In genomic region chr7:24820730-24821044, GRCh38 we compare ENCODE assay signal across 8 cellular contexts.
DNase-seq lines count a peak whose midpoint lies in the region; ATAC-seq and TF ChIP-seq lines count a peak whose summit lies in the region.

No MANE protein-coding gene starts in this region.

- H3K36me3 Mint-ChIP-seq in HFFc6 (ENCODE audit: low read depth) (peaks cover 54% of the 10 kb centered on the region), WTC11 (peaks cover 8% of the 10 kb centered on the region)

- H3K9ac ChIP-seq in SU-DHL-6 (ENCODE audit: low read length) (peak overlapping the region; percentile 54), neuronal stem cell (ENCODE audit: low read depth, low read length, poor library complexity) (no peak overlapping the region)

- no peak overlapping the region for H3K14ac ChIP-seq in neuronal stem cell (ENCODE audit: low read length)

- no peak overlapping the region for H2BK15ac ChIP-seq in neuronal stem cell (ENCODE audit: low read length)

- H2AK5ac ChIP-seq in neuronal stem cell (ENCODE audit: low read depth, low read length) = no peak overlapping the region

- peaks cover 1 to 11% of the 10 kb centered on the region in 2 donors for H3K4me1 ChIP-seq in neuronal stem cell (ENCODE audit: control insufficient read depth in 2 of 2, insufficient read depth in 1 of 2, low read depth in 1 of 2, low read length in 2 of 2)

- H2AFZ ChIP-seq in SU-DHL-6 (ENCODE audit: low read depth, low read length, severe bottlenecking) (peak overlapping the region; percentile 9), neuronal stem cell (ENCODE audit: low read length) (no peak overlapping the region)

- no peak overlapping the region for H2BK5ac ChIP-seq in neuronal stem cell (ENCODE audit: low read length)

- H3K79me2 ChIP-seq in SU-DHL-6 (ENCODE audit: insufficient read depth, low read length) = peaks cover 17% of the 10 kb centered on the region

- no peak for ATAC-seq in GM18907 (IDR thresholded peaks at IDR 0.05; ENCODE audit: unreplicated experiment)
- no peak for ATAC-seq in WTC11

- peak overlapping the region; percentile 71 for H3K4me3 Mint-ChIP-seq in HFFc6
- no peak overlapping the region for H3K4me3 Mint-ChIP-seq in WTC11

- H3K36me3 ChIP-seq in SU-DHL-6 (ENCODE audit: low read length) = peaks cover 31% of the 10 kb centered on the region; the same call in 1 of the 2 replicates
- H3K36me3 ChIP-seq in neuronal stem cell (replicated peaks in 1 of 2; ENCODE audit: control insufficient read depth in 2 of 2, insufficient read depth in 2 of 2, low read length in 2 of 2) = peaks cover 0 to 78% of the 10 kb centered on the region in 2 donors

- peak; percentile 66 for DNase-seq in AG20443 (ENCODE audit: low spot score)
- DNase-seq in HFFc6 = peak; percentile 92
- peak; percentile 86 for DNase-seq in kidney glomerular epithelial cell (lab: John Stamatoyannopoulos, UW)
- DNase-seq in WTC11 (ENCODE audit: low spot score) = no peak
- no peak for DNase-seq in neuronal stem cell (ENCODE audit: low spot score)
- no peak for DNase-seq in NK-92 treated with Interleukin-12 subunit alpha and Interleukin-12 subunit beta, amount 100 ng/mL, for 24 hours (lab: John Stamatoyannopoulos, UW)

- H3K23ac ChIP-seq in neuronal stem cell (ENCODE audit: low read depth, low read length, poor library complexity) = no peak overlapping the region

- H3K27me3 Mint-ChIP-seq in HFFc6 (ENCODE audit: insufficient read depth) = peaks cover 5% of the 10 kb centered on the region
- no peaks in the 10 kb centered on the region for H3K27me3 Mint-ChIP-seq in WTC11 (ENCODE audit: low read depth)

- no peak overlapping the region for H3K18ac ChIP-seq in neuronal stem cell (ENCODE audit: low read length)

- no peak overlapping the region for H4K8ac ChIP-seq in neuronal stem cell (ENCODE audit: low read depth, low read length)

- H3K9me2 ChIP-seq in SU-DHL-6 (replicated peaks; ENCODE audit: insufficient read depth, low read length) = no peaks in the 10 kb centered on the region

- H3K27me3 ChIP-seq in SU-DHL-6 (ENCODE audit: low read length) (no peaks in the 10 kb centered on the region), neuronal stem cell (ENCODE audit: control insufficient read depth in 3 of 3, insufficient read depth in 3 of 3, low read depth in 1 of 3, low read length in 3 of 3) (no peaks in the 10 kb centered on the region)

- CTCF ChIA-PET in WTC11 (lab: Charles Lee) = interaction anchor here (0.6 to 3.3 kb wide), 16 partner anchors 8 to 314 kb away, joined by 3 to 28 read pairs (median 5); partner anchors contain the start of gene OSBPL3

- H3K9me3 Mint-ChIP-seq in HFFc6 (no peaks in the 10 kb centered on the region), WTC11 (no peaks in the 10 kb centered on the region)

- no peaks in the 10 kb centered on the region for H3K79me1 ChIP-seq in neuronal stem cell (ENCODE audit: low read depth, low read length)

- no peak overlapping the region for H4K91ac ChIP-seq in neuronal stem cell (ENCODE audit: low read depth, low read length, poor library complexity)

- H4K20me1 ChIP-seq in SU-DHL-6 (ENCODE audit: low read depth, low read length) = no peaks in the 10 kb centered on the region

- peak overlapping the region; percentile 97 for H3K27ac ChIP-seq in SU-DHL-6 (ENCODE audit: low read depth, low read length)
- H3K27ac ChIP-seq in neuronal stem cell (replicated peaks; ENCODE audit: low read length) = no peak overlapping the region

- no peaks in the 10 kb centered on the region for H3K9me3 ChIP-seq in SU-DHL-6 (ENCODE audit: insufficient read depth, low read length)
- H3K9me3 ChIP-seq in neuronal stem cell (replicated peaks in 1 of 2; ENCODE audit: control insufficient read depth in 2 of 2, insufficient read depth in 1 of 2, low read depth in 1 of 2, low read length in 2 of 2) = no peaks in the 10 kb centered on the region

- H3K4me1 Mint-ChIP-seq in HFFc6 (ENCODE audit: low read depth) (peaks cover 57% of the 10 kb centered on the region), WTC11 (peaks cover 9% of the 10 kb centered on the region)

- H2BK12ac ChIP-seq in neuronal stem cell (ENCODE audit: low read length) = no peak overlapping the region

- H3F3A ChIP-seq in SU-DHL-6 (ENCODE audit: insufficient read depth) = peaks cover 48% of the 10 kb centered on the region

- POLR2A ChIA-PET in WTC11 (lab: Charles Lee) = interaction anchor here (0.6 kb wide), 1 partner anchor 20 kb away, joined by 3 read pairs; no protein-coding TSS in a partner anchor

- no peak overlapping the region for H2BK120ac ChIP-seq in neuronal stem cell (ENCODE audit: low read depth, low read length)

- H3K27ac Mint-ChIP-seq in HFFc6 (peak overlapping the region; percentile 98), WTC11 (no peak overlapping the region)

- TF ChIP-seq CTCF in HFFc6 (IDR thresholded peaks at IDR 0.05) (no peak), SU-DHL-6 (IDR thresholded peaks at IDR 0.05; ENCODE audit: insufficient read depth, low read length, poor library complexity, severe bottlenecking) (no peak), WTC11 (IDR thresholded peaks at IDR 0.05) (no peak)

- H3K4me3 ChIP-seq in SU-DHL-6 (ENCODE audit: insufficient read depth, low read length, poor library complexity, severe bottlenecking) (peak overlapping the region; percentile 29), neuronal stem cell (ENCODE audit: low read length in 2 of 2) (no peak overlapping the region)

- H3K4ac ChIP-seq in neuronal stem cell (ENCODE audit: low read length) = no peak overlapping the region

- H3K4me2 ChIP-seq in SU-DHL-6 (ENCODE audit: low read depth, low read length, poor library complexity, severe bottlenecking) = peak overlapping the region; percentile 81
- H3K4me2 ChIP-seq in neuronal stem cell (ENCODE audit: insufficient read depth, low read length, poor library complexity, severe bottlenecking) = no peak overlapping the region

TF ChIP-seq in WTC11, 78 proteins besides CTCF, POLR2A, EP300 and RAD21 (continues in another document):
- TF ChIP-seq ATF6 (CRISPR knock-in tag; IDR thresholded peaks at IDR 0.05) (no peak), TEAD4 (CRISPR knock-in tag; IDR thresholded peaks at IDR 0.05) (no peak), CREM (CRISPR knock-in tag; IDR thresholded peaks at IDR 0.05) (no peak), ATF2 (CRISPR knock-in tag; IDR thresholded peaks at IDR 0.05; ENCODE audit: borderline replicate concordance, low read depth) (no peak), FOXP1 (CRISPR knock-in tag; IDR thresholded peaks at IDR 0.05; ENCODE audit: borderline replicate concordance) (no peak), ARID4B (CRISPR knock-in tag; IDR thresholded peaks at IDR 0.05; ENCODE audit: borderline replicate concordance) (no peak), TCF7 (CRISPR knock-in tag; IDR thresholded peaks at IDR 0.05; ENCODE audit: low read depth) (no peak), HMGA2 (CRISPR knock-in tag; IDR thresholded peaks at IDR 0.05) (no peak)

Comparison
In these comparisons a context has a peak if more than half of its experiments do, and no peak if none do; other contexts are left out.
1. DNase-seq: peak in AG20443 (single experiment), HFFc6 (single experiment) and kidney glomerular epithelial cell (single experiment); none in WTC11 (single experiment), neuronal stem cell (single experiment) and NK-92 treated with Interleukin-12 subunit alpha and Interleukin-12 subunit beta, amount 100 ng/mL, for 24 hours (single experiment).